Comparison of ENCODE assay signal across 9 cellular contexts in genomic region chr4:23945521-23946017, GRCh38. TPM values are rescaled to one million over a fixed set of nuclear protein-coding genes. Genes with fewer than 3 reads are reported as not detected.
DNase-seq lines count a peak whose midpoint lies in the region; ATAC-seq, FAIRE-seq and TF ChIP-seq lines count a peak whose summit lies in the region.
"Had no signal": no experiment of that assay in that cellular context is flagged by ENCODE, and none has a peak within 500 bp of the region (broad histone marks: within the 10 kb centered on the region; RNA-seq: fewer than 3 reads in every experiment).

No MANE protein-coding gene starts in this region.

- TF ChIP-seq POLR2A in H1 (IDR thresholded peaks at IDR 0.05; ENCODE audit: control extremely low read depth in 1 of 2, low read depth in 2 of 2, low read length in 2 of 2) (no peak), spleen (IDR thresholded peaks at IDR 0.05) (no peak)

- H3K9me3 ChIP-seq in H1 (ENCODE audit: insufficient read depth in 2 of 2, low read depth in 1 of 2, low read length in 1 of 2) (no peaks in the 10 kb centered on the region), spleen (no peaks in the 10 kb centered on the region)

- H3K79me1 ChIP-seq in H1 (ENCODE audit: low read depth, low read length) = no peaks in the 10 kb centered on the region

- no TSS peak for BruUV-seq in Calu3 (replicated peaks; lab: Mats Ljungman, UMichigan)

- peak overlapping the region; percentile 16; the same call in 1 of the 2 replicates for H2AFZ ChIP-seq in H1 (ENCODE audit: low read length)

- intact Hi-C loops in Calu3 (cut with micrococcal nuclease; ENCODE audit: unreplicated experiment) = no loop called here
- intact Hi-C loops in spleen (cut with DNase I; ENCODE audit: low total_unique reads) = no loop called here

- TF ChIP-seq CTCF in Calu3 (IDR thresholded peaks at IDR 0.05; ENCODE audit: unreplicated experiment) (no peak), H1 (IDR thresholded peaks at IDR 0.05; ENCODE audit: control extremely low read depth in 1 of 3, insufficient read depth in 1 of 3, low read depth in 1 of 3, low read length in 3 of 3) (no peak), neural crest cell (conservative IDR thresholded peaks at IDR 0.05) (no peak), spleen (IDR thresholded peaks at IDR 0.05 in 8 of 11, conservative IDR thresholded peaks at IDR 0.05 in 3 of 11) (no peak)

- H3K4me3 ChIP-seq in H1 (ENCODE audit: extremely low read depth in 1 of 4, insufficient read depth in 2 of 4, low read depth in 3 of 4, low read length in 4 of 4) (no peak overlapping the region), spleen (no peak overlapping the region)

- no peak for TF ChIP-seq EP300 in H1 (IDR thresholded peaks at IDR 0.05; ENCODE audit: borderline replicate concordance in 1 of 2, low read depth in 2 of 2, low read length in 2 of 2)

- no peak overlapping the region for H3K18ac ChIP-seq in H1 (ENCODE audit: extremely low read depth, low read length)

- 90% methylated on average over 6 of the region's 6 CpGs; no CpG with 5 or more reads in 1 of the 2 experiments for WGBS in H1 (ENCODE audit: extremely low coverage in 1 of 2, insufficient coverage in 1 of 2, insufficient read length in 1 of 2, insufficient replicate concordance in 2 of 2, low coverage in 1 of 2, low lambda C conversion rate in 2 of 2, missing lambda C conversion rate in 1 of 2), 2 experiments
- WGBS in spleen, 5 donors = 42 to 61% (median 48%) methylated on average over 6 of the region's 6 CpGs

- no peak overlapping the region for H2BK5ac ChIP-seq in H1 (ENCODE audit: low read depth, low read length)

- H4K8ac ChIP-seq in H1 (ENCODE audit: extremely low read depth, insufficient read depth, low read length) = no peak overlapping the region

- H4K20me1 ChIP-seq in H1 (replicated peaks in 1 of 2; ENCODE audit: control insufficient read depth in 1 of 2, insufficient read depth in 2 of 2, low read length in 2 of 2) = no peaks in the 10 kb centered on the region

- DNase-seq in Calu3 (peak; percentile 59), NAMALWA (ENCODE audit: low spot score) (peak; percentile 19), H1 (ENCODE audit: low read depth in 1 of 2, low spot score in 2 of 2) (no peak), neural crest cell (ENCODE audit: low read depth, low spot score) (no peak), spleen (no peak), NCI-H2081 treated with DMSO at 0.1 percent for 48 hours (lab: John Stamatoyannopoulos, UW) (no peak)
- DNase-seq in activated CD4-positive, alpha-beta T cell treated with anti-CD3 and anti-CD28 coated beads for 1 hour = no peak

- H3K56ac ChIP-seq in H1 (replicated peaks; ENCODE audit: insufficient read length, low read depth, low read length) = no peak overlapping the region

- TF ChIP-seq RAD21 in H1 (IDR thresholded peaks at IDR 0.05 in 1 of 2, conservative IDR thresholded peaks at IDR 0.05 in 1 of 2; ENCODE audit: low read depth in 2 of 2, low read length in 2 of 2) = no peak

- H3K27me3 Mint-ChIP-seq in Calu3 (ENCODE audit: unreplicated experiment) (no peaks in the 10 kb centered on the region), neural crest cell (ENCODE audit: low read depth) (no peaks in the 10 kb centered on the region)

- no peak overlapping the region for H3K23ac ChIP-seq in H1 (ENCODE audit: insufficient read length)

- H3K23me2 ChIP-seq in H1 (ENCODE audit: low read depth, low read length) = no peaks in the 10 kb centered on the region

- H3K4me1 Mint-ChIP-seq in Calu3 (ENCODE audit: low read depth, unreplicated experiment) (peaks cover 23% of the 10 kb centered on the region), neural crest cell (peaks cover 13% of the 10 kb centered on the region)
- H3K4me1 Mint-ChIP-seq: stimulated activated effector memory CD8-positive, alpha-beta T cell treated with anti-CD3 and anti-CD28 coated beads, Interleukin-12 subunit alpha, Interleukin-12 subunit beta, amount 100 ng/mL, for 72 hours had no signal

- H3K27me3 ChIP-seq in H1 (replicated peaks in 1 of 4; ENCODE audit: control insufficient read depth in 3 of 4, extremely low read depth in 1 of 4, insufficient read depth in 3 of 4, low read length in 3 of 4) (no peaks in the 10 kb centered on the region), spleen (replicated peaks in 1 of 7) (no peaks in the 10 kb centered on the region)

- no peak overlapping the region for H3K14ac ChIP-seq in H1 (ENCODE audit: insufficient read length)

- no peak overlapping the region for H2BK120ac ChIP-seq in H1 (replicated peaks; ENCODE audit: low read depth, low read length)

- POLR2A ChIA-PET in H1 (lab: Charles Lee; ENCODE audit: partially characterized antibody) = no interaction called here

- CTCF ChIA-PET in Calu3 (lab: Charles Lee) (no interaction called here), H1 (lab: Charles Lee; ENCODE audit: partially characterized antibody) (interaction anchor here (1.3 to 1.4 kb wide), 2 partner anchors 10 to 11 kb away, joined by 3 to 4 read pairs; no protein-coding TSS in a partner anchor)

- no peak for ATAC-seq in HG02973 (IDR thresholded peaks at IDR 0.05; ENCODE audit: unreplicated experiment)
- ATAC-seq: stimulated activated effector memory CD8-positive, alpha-beta T cell treated with anti-CD3 and anti-CD28 coated beads, Interleukin-12 subunit alpha, Interleukin-12 subunit beta, amount 100 ng/mL, for 72 hours had no signal

- no peak overlapping the region for H4K5ac ChIP-seq in H1 (ENCODE audit: insufficient read length, low read depth, low read length)

- H3K36me3 ChIP-seq in H1 (ENCODE audit: control insufficient read depth in 2 of 4, insufficient read depth in 4 of 4, low read length in 3 of 4) (no peaks in the 10 kb centered on the region), spleen (no peaks in the 10 kb centered on the region)

- H3K79me2 ChIP-seq in H1 (ENCODE audit: control insufficient read depth in 1 of 2, insufficient read depth in 2 of 2, low read length in 2 of 2) = no peaks in the 10 kb centered on the region

- H2BK15ac ChIP-seq in H1 (ENCODE audit: low read length) = no peak overlapping the region

- H3K27ac ChIP-seq in H1 (ENCODE audit: low read depth, low read length) (no peak overlapping the region), spleen (no peak overlapping the region)

- FAIRE-seq in H1 (lab: Jason Lieb, UNC) = no peak

- H2AK5ac ChIP-seq in H1 (ENCODE audit: low read depth, low read length) = no peak overlapping the region

- H2BK12ac ChIP-seq in H1 (ENCODE audit: low read depth, low read length) = no peak overlapping the region; the same call in 1 of the 2 replicates

- H3K4ac ChIP-seq in H1 (replicated peaks; ENCODE audit: insufficient read length, low read depth, low read length) = no peak overlapping the region

- H3K9ac ChIP-seq in H1 (replicated peaks in 1 of 4; ENCODE audit: extremely low read depth in 1 of 4, low read depth in 3 of 4, low read length in 3 of 4) = no peak overlapping the region

- H4K91ac ChIP-seq in H1 (replicated peaks; ENCODE audit: insufficient read length, low read length) = no peak overlapping the region

- no peak overlapping the region for H3K4me3 Mint-ChIP-seq in Calu3 (ENCODE audit: low read depth, unreplicated experiment)
- H3K4me3 Mint-ChIP-seq in neural crest cell = no peak overlapping the region
- H3K4me3 Mint-ChIP-seq: stimulated activated effector memory CD8-positive, alpha-beta T cell treated with anti-CD3 and anti-CD28 coated beads, Interleukin-12 subunit alpha, Interleukin-12 subunit beta, amount 100 ng/mL, for 72 hours had no signal

- H3K4me1 ChIP-seq in H1 (replicated peaks in 1 of 4; ENCODE audit: control insufficient read depth in 3 of 4, insufficient read depth in 4 of 4, low read length in 3 of 4) = peaks cover 0 to 6% (median 1%) of the 10 kb centered on the region in 4 experiments; a peak in 2 of 7 replicates
- no peaks in the 10 kb centered on the region for H3K4me1 ChIP-seq in spleen

- H3K9me3 Mint-ChIP-seq in Calu3 (ENCODE audit: low read depth, unreplicated experiment) (no peaks in the 10 kb centered on the region), neural crest cell (no peaks in the 10 kb centered on the region)

- H3K36me3 Mint-ChIP-seq in Calu3 (ENCODE audit: insufficient read depth, unreplicated experiment) (no peaks in the 10 kb centered on the region), neural crest cell (ENCODE audit: low read depth) (no peaks in the 10 kb centered on the region)
- H3K36me3 Mint-ChIP-seq: stimulated activated effector memory CD8-positive, alpha-beta T cell treated with anti-CD3 and anti-CD28 coated beads, Interleukin-12 subunit alpha, Interleukin-12 subunit beta, amount 100 ng/mL, for 72 hours had no signal

- H3K4me2 ChIP-seq in H1 (ENCODE audit: insufficient read depth in 1 of 2, low read depth in 2 of 2, low read length in 2 of 2) = no peak overlapping the region

- H3K27ac Mint-ChIP-seq in Calu3 (ENCODE audit: unreplicated experiment) = peak overlapping the region; percentile 75
- H3K27ac Mint-ChIP-seq in neural crest cell (ENCODE audit: unreplicated experiment) = peak overlapping the region; percentile 45
- H3K27ac Mint-ChIP-seq: stimulated activated effector memory CD8-positive, alpha-beta T cell treated with anti-CD3 and anti-CD28 coated beads, Interleukin-12 subunit alpha, Interleukin-12 subunit beta, amount 100 ng/mL, for 72 hours had no signal

- no peak overlapping the region for H2BK20ac ChIP-seq in H1 (ENCODE audit: low read length)

TF ChIP-seq in H1, 55 proteins besides CTCF, POLR2A, EP300 and RAD21:
- TF ChIP-seq TBP (IDR thresholded peaks at IDR 0.05; ENCODE audit: low read depth, low read length) = no peak
- TF ChIP-seq POLR2AphosphoS5 (IDR thresholded peaks at IDR 0.05; ENCODE audit: low read depth, low read length) = no peak
- no peak for TF ChIP-seq CBX5 (IDR thresholded peaks at IDR 0.05; ENCODE audit: low read depth, low read length)
- peak; percentile 29; the same call in 1 of the 2 replicates for TF ChIP-seq MAX (IDR thresholded peaks at IDR 0.05)
- TF ChIP-seq GABPA (IDR thresholded peaks at IDR 0.05; ENCODE audit: borderline replicate concordance, insufficient read depth, low read length) = no peak

RNA-seq across cellular contexts. Expression of gene PPARGC1A, which starts 55.7 kb away (rescaled TPM):
- total RNA-seq in Calu3 (2022) (5.4 and 7.6 TPM in 2 replicates), neural crest cell (2.2 and 2.8 TPM in 2 replicates), spleen (1 to 10 TPM in 6 of 7 donors, under 1 TPM in 1; 0.88 to 7.3 (median 3.7) TPM)
- 1.4 and 1.5 TPM in 2 replicates for total RNA-seq in H1 (2021; fragmentation: NEBNext Ultra II Directional; extraction: Animal tissue kit (Norgen Biotek cat#: 25700))
- polyA plus RNA-seq in H1 (2011; rRNA removed) (0.54 and 0.60 TPM in 2 replicates), spleen (under 1 TPM; 0.32 to 0.63 (median 0.53) TPM)
- 0.88 TPM for polyA plus RNA-seq in H1 (2011; cell fraction: cytosol; rRNA removed)
- polyA plus RNA-seq in H1 (2011; cell fraction: nucleus; rRNA removed) = 1.2 TPM
- polyA plus RNA-seq in H1 (2012, experiment 1 of 2) = 0.33 to 0.79 TPM (median 0.48 TPM) in 4 replicates
- polyA plus RNA-seq in H1 (2012, experiment 2 of 2) = 0.03 TPM
- polyA plus RNA-seq in H1 (2013, experiment 1 of 2) = 1.1 TPM
- 0.94 TPM for polyA plus RNA-seq in H1 (2013, experiment 2 of 2)
- 4.8 and 7.0 TPM in 2 replicates for polyA minus RNA-seq in H1 (2011; rRNA and poly(A)+ RNA removed)
- 1.1 TPM for polyA minus RNA-seq in H1 (2011; cell fraction: cytosol; rRNA and poly(A)+ RNA removed)
- 9.7 TPM for polyA minus RNA-seq in H1 (2011; cell fraction: nucleus; rRNA and poly(A)+ RNA removed)

Comparison
In these comparisons a context has a peak if more than half of its experiments do, and no peak if none do; other contexts are left out.
1. DNase-seq: peak in Calu3 (single experiment) and NAMALWA (single experiment); none in H1 (0 of 2), neural crest cell (single experiment), activated CD4-positive, alpha-beta T cell treated with anti-CD3 and anti-CD28 coated beads for 1 hour (single experiment), spleen (single experiment) and NCI-H2081 treated with DMSO at 0.1 percent for 48 hours (single experiment).